ENCODE assay signal across 24 cellular contexts in genomic region chr1:24118410-24119242, GRCh38. TPM values are rescaled to one million over a fixed set of nuclear protein-coding genes. Genes with fewer than 3 reads are reported as not detected.
DNase-seq lines count a peak whose midpoint lies in the region; ATAC-seq and TF ChIP-seq lines count a peak whose summit lies in the region.
"Had no signal": no experiment of that assay in that cellular context is flagged by ENCODE, and none has a peak within 500 bp of the region (broad histone marks: within the 10 kb centered on the region; RNA-seq: fewer than 3 reads in every experiment).

No MANE protein-coding gene starts in this region.

- WGBS in GM23248 (ENCODE audit: low coverage in 1 of 2, low lambda C conversion rate in 2 of 2, missing lambda C conversion rate in 2 of 2), 2 experiments = 87 to 93% methylated on average over 8 of the region's 8 CpGs
- 71% methylated on average over 8 of the region's 8 CpGs for WGBS in suprapubic skin

- H3K9me3 ChIP-seq in GM23248 (ENCODE audit: low read depth) = no peaks in the 10 kb centered on the region
- no peaks in the 10 kb centered on the region for H3K9me3 ChIP-seq in RWPE2 (ENCODE audit: severe bottlenecking)
- H3K9me3 ChIP-seq in lower lobe of right lung = no peaks in the 10 kb centered on the region
- H3K9me3 ChIP-seq in suprapubic skin = no peaks in the 10 kb centered on the region
- H3K9me3 ChIP-seq: SK-N-SH had no signal

- H3K9ac ChIP-seq in GM23248 = no peak overlapping the region
- H3K9ac ChIP-seq: SK-N-SH had no signal

- H3K4me3 ChIP-seq in GM23248 (no peak overlapping the region), RWPE2 (ENCODE audit: severe bottlenecking) (no peak overlapping the region), lower lobe of right lung (no peak overlapping the region), suprapubic skin (no peak overlapping the region), H7 (ENCODE audit: insufficient read depth, low read depth, low read length) (no peak overlapping the region)
- H3K4me3 ChIP-seq: cardiac muscle cell had no signal

- TF ChIP-seq CTCF in RWPE2 (IDR thresholded peaks at IDR 0.05; ENCODE audit: poor library complexity, severe bottlenecking) (no peak), lower lobe of right lung (IDR thresholded peaks at IDR 0.05) (no peak), suprapubic skin (IDR thresholded peaks at IDR 0.05) (no peak)

- TF ChIP-seq POLR2A in suprapubic skin (IDR thresholded peaks at IDR 0.05) = no peak

- no peak overlapping the region for H3K4me2 ChIP-seq in GM23248 (ENCODE audit: unreplicated experiment)
- H3K4me2 ChIP-seq: SK-N-SH had no signal

- in situ Hi-C loops in GM23248 (cut with MboI) = no loop called here

- no peak for TF ChIP-seq EP300 in suprapubic skin (IDR thresholded peaks at IDR 0.05)

- H3K9me2 ChIP-seq in GM23248 (ENCODE audit: insufficient read depth) = no peaks in the 10 kb centered on the region
- H3K9me2 ChIP-seq: SK-N-SH had no signal

- intact Hi-C loops in lower lobe of right lung (cut with DNase I) = no loop called here

- H3K27me3 ChIP-seq in GM23248 (replicated peaks; ENCODE audit: insufficient read depth) (no peaks in the 10 kb centered on the region), RWPE2 (ENCODE audit: insufficient read depth, poor library complexity, severe bottlenecking) (no peaks in the 10 kb centered on the region), lower lobe of right lung (ENCODE audit: low read depth) (peaks cover 5% of the 10 kb centered on the region), suprapubic skin (no peaks in the 10 kb centered on the region), H7 (ENCODE audit: control insufficient read depth, insufficient read depth, low read length) (no peaks in the 10 kb centered on the region)
- H3K27me3 ChIP-seq: cardiac muscle cell had no signal

- DNase-seq in GM23248 (no peak), RWPE2 (ENCODE audit: low spot score) (no peak), lower lobe of right lung (peak; percentile 19), suprapubic skin (ENCODE audit: low spot score in 2 of 2) (no peak), H7 (no peak), AML-193 (lab: John Stamatoyannopoulos, UW) (no peak)
- DNase-seq: activated CD4-positive, alpha-beta T cell treated with anti-CD3 and anti-CD28 coated beads, Interleukin-2, amount 50 U/mL, for 1 hour; activated CD8-positive, alpha-beta memory T cell treated with anti-CD3 and anti-CD28 coated beads, Interleukin-2, amount 10 ng/mL, durations not matched to agents 7 days and 5 days; dermis blood vessel endothelial cell; GOT3; left cardiac atrium; naive thymus-derived CD4-positive, alpha-beta T cell; NCI-H1694 treated with DMSO at 0.1 percent for 48 hours; NCI-H2171; NCI-H524 treated with DMSO at 0.1 percent for 48 hours; nucleus accumbens; SK-N-SH; stimulated activated CD4-positive, alpha-beta T cell treated with anti-CD3 and anti-CD28 coated beads, Interleukin-4, amount 100 ng/mL, for 1 hour; stimulated activated naive B cell treated with anti-CD40 and anti-IgM and Interleukin-4, amounts not matched to agents 10 μg/mL and 1 μg/mL and 100 μg/mL, for 72 hours had no signal

- no peaks in the 10 kb centered on the region for H4K20me1 ChIP-seq in GM23248 (ENCODE audit: insufficient read depth)

- H3K36me3 ChIP-seq in GM23248 (ENCODE audit: low read depth) (no peaks in the 10 kb centered on the region), RWPE2 (ENCODE audit: low read depth) (no peaks in the 10 kb centered on the region), lower lobe of right lung (no peaks in the 10 kb centered on the region), suprapubic skin (no peaks in the 10 kb centered on the region), H7 (replicated peaks; ENCODE audit: control insufficient read depth, insufficient read depth, low read length) (no peaks in the 10 kb centered on the region)
- H3K36me3 ChIP-seq: cardiac muscle cell had no signal

- H3K27ac ChIP-seq in GM23248 (0 out of 2 replicates have a peak overlapping the region, but pooled peaks have one; percentile 6), RWPE2 (ENCODE audit: poor library complexity, severe bottlenecking) (peak overlapping the region; percentile 10), lower lobe of right lung (no peak overlapping the region), suprapubic skin (peak overlapping the region; percentile 27)
- H3K27ac ChIP-seq: cardiac muscle cell had no signal

- H2AFZ ChIP-seq in GM23248 = no peak overlapping the region

- ATAC-seq in RWPE2 (ENCODE audit: low read depth) (no peak), lower lobe of right lung (no peak), GM19397 (IDR thresholded peaks at IDR 0.05; ENCODE audit: unreplicated experiment) (no peak)
- ATAC-seq: activated CD8-positive, alpha-beta memory T cell treated with anti-CD3 and anti-CD28 coated beads, Interleukin-2, amount 10 ng/mL, durations not matched to agents 7 days and 5 days; naive thymus-derived CD4-positive, alpha-beta T cell; stimulated activated naive B cell treated with anti-CD40 and anti-IgM and Interleukin-4, amounts not matched to agents 10 μg/mL and 1 μg/mL and 100 μg/mL, for 72 hours had no signal

- H3K79me2 ChIP-seq in GM23248 (ENCODE audit: insufficient read depth) = no peaks in the 10 kb centered on the region

- peaks cover 4% of the 10 kb centered on the region; the same call in 1 of the 2 replicates for H3F3A ChIP-seq in GM23248 (ENCODE audit: insufficient read depth)

- H3K4me1 ChIP-seq in GM23248 (ENCODE audit: insufficient read depth) (peaks cover 15% of the 10 kb centered on the region), RWPE2 (ENCODE audit: insufficient read depth, poor library complexity, severe bottlenecking) (peaks cover 21% of the 10 kb centered on the region), lower lobe of right lung (peaks cover 11% of the 10 kb centered on the region), suprapubic skin (peaks cover 44% of the 10 kb centered on the region)

RNA-seq across cellular contexts. Expression of gene MYOM3, which starts 6.7 kb away (rescaled TPM):
- 1.0 and 1.4 TPM in 2 replicates for total RNA-seq in GM23248 (2014; rRNA removed; shearing (Covaris generic))
- 0.76 and 1.2 TPM in 2 replicates for polyA plus RNA-seq in GM23248 (2016; fragmentation: Nextera tagmentation; extraction: Ambion mirVana)
- 0.15 TPM for total RNA-seq in lower lobe of right lung
- total RNA-seq in suprapubic skin = 1 to 10 TPM; 1.5 to 2.3 (median 2.1) TPM
- total RNA-seq in H7 (2014; rRNA removed; shearing (Covaris generic)) = 0.03 and 0.11 TPM in 2 replicates
- total RNA-seq: activated CD8-positive, alpha-beta memory T cell treated with anti-CD3 and anti-CD28 coated beads, Interleukin-2, amount 10 ng/mL, durations not matched to agents 7 days and 5 days; dermis blood vessel endothelial cell; naive thymus-derived CD4-positive, alpha-beta T cell; T-helper 2 cell treated with Interferon-gamma antibody and Interleukin-4, amounts not matched to agents 100 ng/mL and 5 ng/mL, for 36 hours had no signal
- polyA plus RNA-seq: cardiac muscle cell; naive thymus-derived CD4-positive, alpha-beta T cell had no signal

RNA-seq across cellular contexts. Expression of gene IL22RA1, which starts 24.3 kb away (rescaled TPM):
- total RNA-seq in GM23248 (2014; rRNA removed; shearing (Covaris generic)) = not detected in 2 replicates
- polyA plus RNA-seq in GM23248 (2016; fragmentation: Nextera tagmentation; extraction: Ambion mirVana) = 0.21 TPM in 1 of 2 replicates, not detected in the other
- total RNA-seq in lower lobe of right lung (0.83 TPM), suprapubic skin (10 to 100 TPM; 16.6 to 36.4 (median 27.8) TPM)
- 0.10 TPM in 1 of 2 replicates, not detected in the other for total RNA-seq in H7 (2014; rRNA removed; shearing (Covaris generic))
- total RNA-seq: cardiac muscle cell; dermis blood vessel endothelial cell; endothelial cell of umbilical vein; naive thymus-derived CD4-positive, alpha-beta T cell; T-helper 2 cell treated with Interferon-gamma antibody and Interleukin-4, amounts not matched to agents 100 ng/mL and 5 ng/mL, for 36 hours; temporal lobe had no signal
- polyA plus RNA-seq: cardiac muscle cell; endothelial cell of umbilical vein; naive thymus-derived CD4-positive, alpha-beta T cell had no signal
